In genomic region chr1:207925210-207925609, GRCh38 we compare ENCODE assay signal across 9 cellular contexts. TPM values are rescaled to one million over a fixed set of nuclear protein-coding genes. Genes with fewer than 3 reads are reported as not detected.
DNase-seq lines count a peak whose midpoint lies in the region; ATAC-seq, FAIRE-seq and TF ChIP-seq lines count a peak whose summit lies in the region.
"Had no signal": no experiment of that assay in that cellular context is flagged by ENCODE, and none has a peak within 500 bp of the region (broad histone marks: within the 10 kb centered on the region; RNA-seq: fewer than 3 reads in every experiment).

No MANE protein-coding gene starts in this region.

- in situ Hi-C loops in IMR-90 (cut with MboI; ENCODE audit: low sequenced_read_pairs): no loop called here

- H2BK5ac ChIP-seq in IMR-90 (ENCODE audit: low read depth, low read length, poor library complexity, severe bottlenecking) (no peak overlapping the region), H1 (ENCODE audit: low read depth, low read length) (no peak overlapping the region)

- no peak overlapping the region for H3K4me3 ChIP-seq in IMR-90 (ENCODE audit: insufficient read depth, low read depth, low read length)
- no peak overlapping the region for H3K4me3 ChIP-seq in H1 (ENCODE audit: extremely low read depth in 1 of 4, insufficient read depth in 2 of 4, low read depth in 3 of 4, low read length in 4 of 4)

- POLR2A ChIA-PET in IMR-90 (lab: Charles Lee; ENCODE audit: unreplicated experiment): no interaction called here
- POLR2A ChIA-PET in H1 (lab: Charles Lee; ENCODE audit: partially characterized antibody): no interaction called here

- H4K91ac ChIP-seq in IMR-90 (ENCODE audit: insufficient read depth, low read depth, low read length) (no peak overlapping the region), H1 (replicated peaks; ENCODE audit: insufficient read length, low read length) (no peak overlapping the region)

- H3K14ac ChIP-seq in IMR-90 (replicated peaks; ENCODE audit: low read depth, low read length) (no peak overlapping the region), H1 (ENCODE audit: insufficient read length) (no peak overlapping the region)

- H3K23ac ChIP-seq in IMR-90 (ENCODE audit: low read depth, low read length): no peak overlapping the region
- H3K23ac ChIP-seq in H1 (ENCODE audit: insufficient read length): no peak overlapping the region

- FAIRE-seq in H1 (lab: Jason Lieb, UNC): no peak

- no peaks in the 10 kb centered on the region for H3K9me1 ChIP-seq in IMR-90 (ENCODE audit: insufficient read depth, low read length)

- intact Hi-C loops in IMR-90 (cut with micrococcal nuclease): no loop called here

- no peaks in the 10 kb centered on the region for H3K9me3 ChIP-seq in IMR-90 (ENCODE audit: control insufficient read depth, insufficient read depth, low read length)
- no peaks in the 10 kb centered on the region for H3K9me3 ChIP-seq in H1 (ENCODE audit: insufficient read depth in 2 of 2, low read depth in 1 of 2, low read length in 1 of 2)

- TF ChIP-seq EP300 in H1 (IDR thresholded peaks at IDR 0.05; ENCODE audit: borderline replicate concordance in 1 of 2, low read depth in 2 of 2, low read length in 2 of 2): no peak

- H2AFZ ChIP-seq in IMR-90 (replicated peaks; ENCODE audit: low read length, poor library complexity): peak overlapping the region; percentile 58
- no peak overlapping the region for H2AFZ ChIP-seq in H1 (ENCODE audit: low read length)

- peak; percentile 41 for DNase-seq in AG08395 (ENCODE audit: low spot score)
- no peak for DNase-seq in IMR-90
- DNase-seq in H1 (ENCODE audit: low read depth in 1 of 2, low spot score in 2 of 2): peak in 1 of 2 experiments; percentile 59
- DNase-seq in medulla oblongata (ENCODE audit: extremely low spot score): peak; percentile 20
- DNase-seq in NCI-H1694 (lab: John Stamatoyannopoulos, UW): no peak
- DNase-seq in inferior parietal cortex (ENCODE audit: extremely low spot score): no peak
- DNase-seq: activated CD4-positive, CD25-positive, alpha-beta regulatory T cell treated with anti-CD3 and anti-CD28 coated beads, Interleukin-2, amount 50 U/mL, for 72 hours had no signal

- H3K18ac ChIP-seq in IMR-90 (ENCODE audit: low read depth, low read length) (no peak overlapping the region), H1 (ENCODE audit: extremely low read depth, low read length) (no peak overlapping the region)

- H3K4ac ChIP-seq in IMR-90 (ENCODE audit: low read depth, low read length): no peak overlapping the region
- no peak overlapping the region for H3K4ac ChIP-seq in H1 (replicated peaks; ENCODE audit: insufficient read length, low read depth, low read length)

- H4K20me1 ChIP-seq in IMR-90 (ENCODE audit: insufficient read depth, low read length) (no peaks in the 10 kb centered on the region), H1 (replicated peaks in 1 of 2; ENCODE audit: control insufficient read depth in 1 of 2, insufficient read depth in 2 of 2, low read length in 2 of 2) (no peaks in the 10 kb centered on the region)

- H4K5ac ChIP-seq in IMR-90 (ENCODE audit: low read depth, low read length): no peak overlapping the region
- no peak overlapping the region for H4K5ac ChIP-seq in H1 (ENCODE audit: insufficient read length, low read depth, low read length)

- H2AK5ac ChIP-seq in IMR-90 (ENCODE audit: low read depth, low read length) (no peak overlapping the region), H1 (ENCODE audit: low read depth, low read length) (no peak overlapping the region)

- dilution Hi-C loops in IMR-90 (cut with HindIII; ENCODE audit: low sequenced_read_pairs, unreplicated experiment): no loop called here

- H3K9ac ChIP-seq in IMR-90 (ENCODE audit: low read depth, low read length) (no peak overlapping the region), H1 (replicated peaks in 1 of 4; ENCODE audit: extremely low read depth in 1 of 4, low read depth in 3 of 4, low read length in 3 of 4) (no peak overlapping the region)

- no peak overlapping the region for H2BK120ac ChIP-seq in IMR-90 (ENCODE audit: low read depth, low read length)
- no peak overlapping the region for H2BK120ac ChIP-seq in H1 (replicated peaks; ENCODE audit: low read depth, low read length)

- H2BK15ac ChIP-seq in IMR-90 (ENCODE audit: low read depth, low read length): no peak overlapping the region
- H2BK15ac ChIP-seq in H1 (ENCODE audit: low read length): no peak overlapping the region

- BruUV-seq in IMR-90 (replicated peaks; lab: Mats Ljungman, UMichigan): no TSS peak

- no peak for TF ChIP-seq CTCF in IMR-90 (conservative IDR thresholded peaks at IDR 0.05; ENCODE audit: low read depth, low read length)
- no peak for TF ChIP-seq CTCF in H1 (IDR thresholded peaks at IDR 0.05; ENCODE audit: control extremely low read depth in 1 of 3, insufficient read depth in 1 of 3, low read depth in 1 of 3, low read length in 3 of 3)

- H3K4me2 ChIP-seq in IMR-90 (ENCODE audit: low read depth, low read length) (no peak overlapping the region), H1 (ENCODE audit: insufficient read depth in 1 of 2, low read depth in 2 of 2, low read length in 2 of 2) (no peak overlapping the region)

- TF ChIP-seq POLR2A in IMR-90 (IDR thresholded peaks at IDR 0.05; ENCODE audit: low read depth, low read length) (no peak), H1 (IDR thresholded peaks at IDR 0.05; ENCODE audit: control extremely low read depth in 1 of 2, low read depth in 2 of 2, low read length in 2 of 2) (no peak)

- H3K27me3 ChIP-seq in IMR-90 (ENCODE audit: control insufficient read depth, insufficient read depth, low read length) (peaks cover 26% of the 10 kb centered on the region), H1 (replicated peaks in 1 of 4; ENCODE audit: control insufficient read depth in 3 of 4, extremely low read depth in 1 of 4, insufficient read depth in 3 of 4, low read length in 3 of 4) (no peaks in the 10 kb centered on the region; a peak in 1 of 7 replicates)

- H2AK9ac ChIP-seq in IMR-90 (replicated peaks; ENCODE audit: low read depth, low read length, poor library complexity): no peak overlapping the region

- H3K4me1 ChIP-seq in IMR-90 (ENCODE audit: control insufficient read depth, insufficient read depth, low read length) (peaks cover 2% of the 10 kb centered on the region; the same call in 1 of the 2 replicates), H1 (replicated peaks in 1 of 4; ENCODE audit: control insufficient read depth in 3 of 4, insufficient read depth in 4 of 4, low read length in 3 of 4) (peaks cover 0 to 7% (median 1%) of the 10 kb centered on the region in 4 experiments; a peak in 3 of 7 replicates)

- H3K79me1 ChIP-seq in IMR-90 (ENCODE audit: low read depth in 1 of 2, low read length in 2 of 2) (no peaks in the 10 kb centered on the region), H1 (ENCODE audit: low read depth, low read length) (no peaks in the 10 kb centered on the region)

- 11% methylated on average over 3 of the region's 8 CpGs; no CpG with 5 or more reads in 1 of the 2 experiments for WGBS in IMR-90 (ENCODE audit: extremely low coverage in 2 of 2, insufficient read length in 1 of 2), 2 experiments
- WGBS in H1 (ENCODE audit: extremely low coverage in 1 of 2, insufficient coverage in 1 of 2, insufficient read length in 1 of 2, insufficient replicate concordance in 2 of 2, low coverage in 1 of 2, low lambda C conversion rate in 2 of 2, missing lambda C conversion rate in 1 of 2), 2 experiments: 42% methylated on average over 8 of the region's 8 CpGs; no CpG with 5 or more reads in 1 of the 2 experiments

- TF ChIP-seq RAD21 in IMR-90 (IDR thresholded peaks at IDR 0.05; ENCODE audit: low read length) (no peak), H1 (IDR thresholded peaks at IDR 0.05 in 1 of 2, conservative IDR thresholded peaks at IDR 0.05 in 1 of 2; ENCODE audit: low read depth in 2 of 2, low read length in 2 of 2) (no peak)

- H3K56ac ChIP-seq in IMR-90 (ENCODE audit: extremely low read depth, insufficient read depth, low read length): no peak overlapping the region
- H3K56ac ChIP-seq in H1 (replicated peaks; ENCODE audit: insufficient read length, low read depth, low read length): no peak overlapping the region

- H2BK20ac ChIP-seq in IMR-90 (ENCODE audit: low read depth, low read length): no peak overlapping the region
- no peak overlapping the region for H2BK20ac ChIP-seq in H1 (ENCODE audit: low read length)

- H4K8ac ChIP-seq in IMR-90 (ENCODE audit: low read depth in 2 of 2, low read length in 2 of 2): no peak overlapping the region
- H4K8ac ChIP-seq in H1 (ENCODE audit: extremely low read depth, insufficient read depth, low read length): peak overlapping the region; percentile 71

- H3K27ac ChIP-seq in IMR-90 (ENCODE audit: insufficient read depth, low read length) (no peak overlapping the region), H1 (ENCODE audit: low read depth, low read length) (no peak overlapping the region)

- no peaks in the 10 kb centered on the region for H3K79me2 ChIP-seq in H1 (ENCODE audit: control insufficient read depth in 1 of 2, insufficient read depth in 2 of 2, low read length in 2 of 2)

- no peak overlapping the region for H2BK12ac ChIP-seq in H1 (ENCODE audit: low read depth, low read length)

- H3K23me2 ChIP-seq in H1 (ENCODE audit: low read depth, low read length): no peaks in the 10 kb centered on the region

- no peaks in the 10 kb centered on the region for H3K36me3 ChIP-seq in IMR-90 (ENCODE audit: control insufficient read depth, insufficient read depth, low read length)
- no peaks in the 10 kb centered on the region for H3K36me3 ChIP-seq in H1 (ENCODE audit: control insufficient read depth in 2 of 4, insufficient read depth in 4 of 4, low read length in 3 of 4)

- CTCF ChIA-PET in IMR-90 (lab: Yijun Ruan, JAX): no interaction called here
- CTCF ChIA-PET in H1 (lab: Charles Lee; ENCODE audit: partially characterized antibody): interaction anchor here (0.7 to 1.8 kb wide), 12 partner anchors 10 to 57 kb away, joined by 3 to 6 read pairs (median 4); no protein-coding TSS in a partner anchor

- ATAC-seq in IMR-90 (ENCODE audit: low read depth) (peak; percentile 49), GM18873 (IDR thresholded peaks at IDR 0.05; ENCODE audit: low FRiP score, unreplicated experiment) (no peak), HG02610 (IDR thresholded peaks at IDR 0.05; ENCODE audit: unreplicated experiment) (no peak)

RNA-seq across cellular contexts. Expression of gene CD34, which starts 14.3 kb away (rescaled TPM):
- total RNA-seq in IMR-90 (2012; rRNA removed): under 0.01 TPM in 1 of 2 replicates, not detected in the other
- polyA plus RNA-seq in IMR-90 (2012; rRNA removed) (0.14 and 0.16 TPM in 2 replicates), H1 (2011; rRNA removed) (0.50 and 0.54 TPM in 2 replicates)
- 0.10 and 0.11 TPM in 2 replicates for polyA plus RNA-seq in IMR-90 (2012; cell fraction: cytosol; rRNA removed)
- polyA plus RNA-seq in IMR-90 (2012; cell fraction: nucleus; rRNA removed; ENCODE audit: low replicate concordance): 0.04 and 0.10 TPM in 2 replicates
- total RNA-seq in H1 (2021; fragmentation: NEBNext Ultra II Directional; extraction: Animal tissue kit (Norgen Biotek cat#: 25700)): 0.39 and 0.46 TPM in 2 replicates
- 0.47 TPM for polyA plus RNA-seq in H1 (2011; cell fraction: cytosol; rRNA removed)
- 0.46 TPM for polyA plus RNA-seq in H1 (2011; cell fraction: nucleus; rRNA removed)
- 0.24 to 0.45 TPM (median 0.36 TPM) in 4 replicates for polyA plus RNA-seq in H1 (2012, experiment 1 of 2)
- 0.35 TPM for polyA plus RNA-seq in H1 (2012, experiment 2 of 2)
- polyA plus RNA-seq in H1 (2013, experiment 1 of 2): 0.30 TPM
- polyA plus RNA-seq in H1 (2013, experiment 2 of 2): 0.26 TPM
- 0.44 and 0.61 TPM in 2 replicates for polyA minus RNA-seq in H1 (2011; rRNA and poly(A)+ RNA removed)
- not detected for polyA minus RNA-seq in H1 (2011; cell fraction: cytosol; rRNA and poly(A)+ RNA removed)
- 0.50 TPM for polyA minus RNA-seq in H1 (2011; cell fraction: nucleus; rRNA and poly(A)+ RNA removed)

Comparison
In these comparisons a context has a peak if more than half of its experiments do, and no peak if none do; other contexts are left out.
1. DNase-seq: peak in AG08395 (single experiment) and medulla oblongata (single experiment); none in IMR-90 (single experiment), NCI-H1694 (single experiment) and inferior parietal cortex (single experiment).